Comparison of ENCODE assay signal across 22 cellular contexts in the genomic region with DNA sequence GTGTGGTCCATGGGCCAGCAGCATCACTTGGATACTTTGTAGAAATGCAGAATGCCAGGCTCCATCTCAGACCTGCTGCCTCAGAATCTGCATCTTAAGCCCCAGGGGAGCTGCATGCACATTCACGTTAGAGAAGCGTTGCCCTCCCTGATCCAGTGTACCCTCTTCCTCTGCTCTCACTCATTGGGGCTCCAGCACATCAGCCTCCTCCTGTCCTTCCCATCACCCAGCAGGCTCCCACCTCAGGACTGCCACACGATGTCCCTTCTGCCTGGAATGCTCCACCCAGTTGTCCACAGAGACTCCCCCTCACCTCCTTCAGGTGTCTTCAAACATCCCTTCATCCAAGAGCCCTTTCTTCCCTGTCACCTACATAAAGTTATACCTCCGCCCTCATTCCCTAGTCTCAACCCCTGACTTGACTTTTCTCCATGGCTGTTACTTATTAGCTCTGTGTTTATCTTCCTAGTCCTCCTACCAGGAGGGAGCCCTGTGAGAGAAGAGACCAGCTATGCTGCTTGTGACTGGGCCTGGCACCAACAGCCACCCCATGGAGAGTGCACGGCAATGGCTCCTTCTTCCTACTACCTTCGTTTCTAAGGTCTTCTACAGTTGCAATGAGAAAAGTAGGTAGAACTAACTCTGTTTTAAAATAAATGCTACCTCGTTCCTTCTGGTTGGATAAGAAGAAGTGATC. TPM values are rescaled to one million over a fixed set of nuclear protein-coding genes. Genes with fewer than 3 reads are reported as not detected.
DNase-seq lines count a peak whose midpoint lies in the region; ATAC-seq and TF ChIP-seq lines count a peak whose summit lies in the region.
"Had no signal": no experiment of that assay in that cellular context is flagged by ENCODE, and none has a peak within 500 bp of the region (broad histone marks: within the 10 kb centered on the region; RNA-seq: fewer than 3 reads in every experiment).

No MANE protein-coding gene starts in this region.

- H3K4me3 ChIP-seq in upper lobe of right lung (no peak overlapping the region), thyroid gland (replicated peaks in 1 of 3) (no peak overlapping the region), lower lobe of right lung (no peak overlapping the region)
- H3K4me3 ChIP-seq: BLaER1, smooth muscle cell had no signal

- intact Hi-C loops in Right ventricle myocardium inferior (cut with DNase I) (no loop called here), left cardiac atrium (cut with DNase I) (loop anchor here in 1 of 2 donors (10.0 kb wide), 1 partner anchor 334 kb away; a partner anchor contains a TSS), upper lobe of right lung (cut with DNase I) (loop anchor here (5.0 to 10.0 kb wide), 2 partner anchors 64 to 344 kb away; a partner anchor contains a TSS), thyroid gland (cut with DNase I) (loop anchor here (5.0 kb wide), 1 partner anchor 116 kb away; no protein-coding TSS in a partner anchor), lower lobe of right lung (cut with DNase I) (no loop called here)

- peaks cover 12% of the 10 kb centered on the region for H3K36me3 Mint-ChIP-seq in glutamatergic neuron (ENCODE audit: unreplicated experiment)
- no peaks in the 10 kb centered on the region for H3K36me3 Mint-ChIP-seq in neural crest cell (ENCODE audit: low read depth)
- H3K36me3 Mint-ChIP-seq: memory B cell, T-cell had no signal

- H3K27me3 Mint-ChIP-seq in glutamatergic neuron (ENCODE audit: unreplicated experiment) (peaks cover 25% of the 10 kb centered on the region), neural crest cell (ENCODE audit: low read depth) (peaks cover 66% of the 10 kb centered on the region)
- H3K27me3 Mint-ChIP-seq: memory B cell had no signal

- no peaks in the 10 kb centered on the region for H3K4me1 Mint-ChIP-seq in glutamatergic neuron (ENCODE audit: low read depth, unreplicated experiment)
- H3K4me1 Mint-ChIP-seq in neural crest cell, result peaks cover 32% of the 10 kb centered on the region

- H3K27ac ChIP-seq in upper lobe of right lung, result no peak overlapping the region
- no peak overlapping the region for H3K27ac ChIP-seq in thyroid gland
- no peak overlapping the region for H3K27ac ChIP-seq in lower lobe of right lung
- H3K27ac ChIP-seq: BLaER1 had no signal

- H3K36me3 ChIP-seq in upper lobe of right lung (no peaks in the 10 kb centered on the region), thyroid gland (no peaks in the 10 kb centered on the region), lower lobe of right lung (no peaks in the 10 kb centered on the region)
- H3K36me3 ChIP-seq: BLaER1 had no signal

- no peak for ATAC-seq in Right ventricle myocardium inferior
- no peak for ATAC-seq in left cardiac atrium
- no peak for ATAC-seq in upper lobe of right lung
- no peak for ATAC-seq in GM21529 (IDR thresholded peaks at IDR 0.05; ENCODE audit: unreplicated experiment)
- no peak for ATAC-seq in lower lobe of right lung
- ATAC-seq: stimulated activated naive CD8-positive, alpha-beta T cell treated with anti-CD3 and anti-CD28 coated beads, Interleukin-15, amount 100 ng/mL, for 72 hours; T-cell had no signal

- no peak for TF ChIP-seq POLR2A in thyroid gland (IDR thresholded peaks at IDR 0.05)

- WGBS in thyroid gland, 2 donors, result 88 to 90% methylated on average over 7 of the region's 7 CpGs

- DNase-seq in Right ventricle myocardium inferior (ENCODE audit: missing footprints) (peak; percentile 34), left cardiac atrium (no peak), glutamatergic neuron (peak; percentile 7), neural crest cell (ENCODE audit: low read depth, low spot score) (no peak), upper lobe of right lung (peak; percentile 27), thyroid gland (no peak), lower lobe of right lung (no peak)
- DNase-seq: activated CD4-positive, alpha-beta T cell treated with anti-CD3 and anti-CD28 coated beads, Interleukin-2, amount 50 U/mL, for 1 hour; activated gamma-delta T cell treated with Interleukin-2 at 50 U/mL for 16 hours; GDM1; hippocampal formation; NCI-H1436 treated with DMSO at 0.1 percent for 48 hours; NCI-H748 treated with DMSO at 0.1 percent for 48 hours; SHP77; stimulated activated CD4-positive, alpha-beta T cell treated with anti-CD3 and anti-CD28 coated beads, Interleukin-4, amount 100 ng/mL, for 1 hour; stimulated activated naive CD8-positive, alpha-beta T cell treated with anti-CD3 and anti-CD28 coated beads, Interleukin-15, amount 100 ng/mL, for 72 hours; T-cell had no signal

- no peak overlapping the region for H3K4me3 Mint-ChIP-seq in glutamatergic neuron (ENCODE audit: unreplicated experiment)
- peak overlapping the region; percentile 47 for H3K4me3 Mint-ChIP-seq in neural crest cell
- H3K4me3 Mint-ChIP-seq: memory B cell; stimulated activated naive CD8-positive, alpha-beta T cell treated with anti-CD3 and anti-CD28 coated beads, Interleukin-15, amount 100 ng/mL, for 72 hours had no signal

- peaks cover 14% of the 10 kb centered on the region for H3K4me1 ChIP-seq in upper lobe of right lung
- peaks cover 16 to 25% of the 10 kb centered on the region in 2 donors for H3K4me1 ChIP-seq in thyroid gland
- H3K4me1 ChIP-seq in lower lobe of right lung, result peaks cover 25% of the 10 kb centered on the region

- H3K9me3 ChIP-seq in upper lobe of right lung (no peaks in the 10 kb centered on the region), thyroid gland (no peaks in the 10 kb centered on the region), lower lobe of right lung (no peaks in the 10 kb centered on the region)
- H3K9me3 ChIP-seq: BLaER1 had no signal

- no peak for TF ChIP-seq CTCF in glutamatergic neuron (IDR thresholded peaks at IDR 0.05; ENCODE audit: partially characterized antibody, unreplicated experiment)
- no peak for TF ChIP-seq CTCF in neural crest cell (conservative IDR thresholded peaks at IDR 0.05)
- no peak for TF ChIP-seq CTCF in upper lobe of right lung (IDR thresholded peaks at IDR 0.05)
- no peak for TF ChIP-seq CTCF in thyroid gland (IDR thresholded peaks at IDR 0.05)
- TF ChIP-seq CTCF in lower lobe of right lung (IDR thresholded peaks at IDR 0.05), result no peak

- H3K27me3 ChIP-seq in upper lobe of right lung, result no peaks in the 10 kb centered on the region
- no peaks in the 10 kb centered on the region for H3K27me3 ChIP-seq in thyroid gland
- H3K27me3 ChIP-seq in lower lobe of right lung (ENCODE audit: low read depth), result peaks cover 4% of the 10 kb centered on the region
- H3K27me3 ChIP-seq: BLaER1 had no signal

- no peak overlapping the region for H3K27ac Mint-ChIP-seq in glutamatergic neuron (ENCODE audit: unreplicated experiment)
- H3K27ac Mint-ChIP-seq in neural crest cell (ENCODE audit: unreplicated experiment), result no peak overlapping the region
- H3K27ac Mint-ChIP-seq: stimulated activated naive CD8-positive, alpha-beta T cell treated with anti-CD3 and anti-CD28 coated beads, Interleukin-15, amount 100 ng/mL, for 72 hours had no signal

- H3K9me3 Mint-ChIP-seq in glutamatergic neuron (ENCODE audit: unreplicated experiment) (peaks cover 6% of the 10 kb centered on the region), neural crest cell (no peaks in the 10 kb centered on the region)
- H3K9me3 Mint-ChIP-seq: memory B cell; stimulated activated naive CD8-positive, alpha-beta T cell treated with anti-CD3 and anti-CD28 coated beads, Interleukin-15, amount 100 ng/mL, for 72 hours; T-cell had no signal

RNA-seq across cellular contexts. Expression of a gene that starts 3.3 kb away (rescaled TPM):
- 135 TPM for total RNA-seq in Right ventricle myocardium inferior
- total RNA-seq in left cardiac atrium, result 10 to 100 TPM; 27.9 to 55.0 TPM
- not detected for total RNA-seq in glutamatergic neuron (ENCODE audit: unreplicated experiment)
- 13.1 and 14.0 TPM in 2 replicates for total RNA-seq in neural crest cell
- 37.2 TPM for total RNA-seq in upper lobe of right lung
- total RNA-seq in thyroid gland, result 10 to 100 TPM; 45.8 to 57.4 (median 52.1) TPM
- total RNA-seq in lower lobe of right lung, result 41.8 TPM

RNA-seq across cellular contexts. Expression of a gene that starts 20.7 kb away (rescaled TPM):
- total RNA-seq in Right ventricle myocardium inferior (0.14 TPM), left cardiac atrium (under 1 TPM in 1 of 2 donors, not detected in 1; 0.38 TPM), glutamatergic neuron (ENCODE audit: unreplicated experiment) (not detected), neural crest cell (3.8 and 4.2 TPM in 2 replicates), upper lobe of right lung (not detected), thyroid gland (not detected), lower lobe of right lung (not detected)
- total RNA-seq: dermis microvascular lymphatic vessel endothelial cell, smooth muscle cell, T-cell had no signal

Comparison
In these comparisons a context has a peak if more than half of its experiments do, and no peak if none do; other contexts are left out.
1. DNase-seq: peak in Right ventricle myocardium inferior (single experiment), glutamatergic neuron (single experiment) and upper lobe of right lung (single experiment); none in left cardiac atrium (single experiment), neural crest cell (single experiment), thyroid gland (0 of 2) and lower lobe of right lung (single experiment).
2. RNA of a gene that starts 3.3 kb away (total RNA-seq): 135 TPM in Right ventricle myocardium inferior (single experiment), 45.8 to 57.4 TPM in thyroid gland, 27.9 to 55.0 TPM in left cardiac atrium, 41.8 TPM in lower lobe of right lung (single experiment), 37.2 TPM in upper lobe of right lung (single experiment) and 13.1 to 14.0 TPM in neural crest cell; not detected in glutamatergic neuron (single experiment); every median in the first group is over 10 times any median in the second.
3. intact Hi-C loops: an anchor here in upper lobe of right lung (5.0 to 10.0 kb wide) and thyroid gland (5.0 kb wide); none called in Right ventricle myocardium inferior and lower lobe of right lung.